ENCODE assay signal across 3 cellular contexts in genomic region chr4:142954415-142954814, GRCh38.
"Had no signal": no experiment of that assay in that cellular context is flagged by ENCODE, and none has a peak within 500 bp of the region (broad histone marks: within the 10 kb centered on the region; RNA-seq: fewer than 3 reads in every experiment).

No MANE protein-coding gene starts in this region.

- H3K27ac Mint-ChIP-seq: IgD-negative memory B cell had no signal

- H3K4me3 Mint-ChIP-seq: IgD-negative memory B cell had no signal

- H3K27me3 Mint-ChIP-seq: IgD-negative memory B cell had no signal

- H3K4me1 Mint-ChIP-seq: IgD-negative memory B cell had no signal

- DNase-seq: IMR-90, KBM-7 had no signal

- H3K36me3 Mint-ChIP-seq: IgD-negative memory B cell had no signal
